Comparison of ENCODE assay signal across 9 cellular contexts in the genomic region with DNA sequence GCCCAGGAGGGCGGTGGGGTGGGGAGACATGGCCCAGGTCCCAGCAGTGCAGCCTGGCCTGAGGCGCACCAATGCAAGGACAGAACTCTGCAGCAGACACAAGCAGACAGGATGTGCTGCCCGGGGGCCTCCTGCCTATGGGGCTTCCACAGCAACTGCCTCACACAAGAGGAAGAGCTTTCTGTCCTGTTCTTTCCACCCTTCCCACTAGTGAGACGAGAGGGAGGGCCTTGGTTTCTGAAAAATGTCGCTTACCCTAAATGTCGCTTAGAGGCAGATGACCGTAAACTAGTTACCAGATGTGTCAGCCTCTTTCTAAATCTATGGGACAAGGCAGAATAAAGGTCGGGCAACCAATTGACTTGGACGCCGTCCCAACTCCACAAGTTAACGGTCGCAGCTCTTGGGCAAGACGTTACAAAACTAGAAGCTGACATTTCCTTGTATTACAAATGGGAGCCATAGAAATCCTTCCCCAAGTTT. TPM values are rescaled to one million over a fixed set of nuclear protein-coding genes. Genes with fewer than 3 reads are reported as not detected.
DNase-seq lines count a peak whose midpoint lies in the region; ATAC-seq and TF ChIP-seq lines count a peak whose summit lies in the region.
"Had no signal": no experiment of that assay in that cellular context is flagged by ENCODE, and none has a peak within 500 bp of the region (broad histone marks: within the 10 kb centered on the region; RNA-seq: fewer than 3 reads in every experiment).

A gene with protein sequence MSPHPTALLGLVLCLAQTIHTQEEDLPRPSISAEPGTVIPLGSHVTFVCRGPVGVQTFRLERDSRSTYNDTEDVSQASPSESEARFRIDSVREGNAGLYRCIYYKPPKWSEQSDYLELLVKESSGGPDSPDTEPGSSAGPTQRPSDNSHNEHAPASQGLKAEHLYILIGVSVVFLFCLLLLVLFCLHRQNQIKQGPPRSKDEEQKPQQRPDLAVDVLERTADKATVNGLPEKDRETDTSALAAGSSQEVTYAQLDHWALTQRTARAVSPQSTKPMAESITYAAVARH (minus strand): TSS at position 157 of the 483 bp plus-strand sequence. CDS start 127 bp downstream, at position 30.

- peaks cover 2% of the 10 kb centered on the region for H3K9me3 Mint-ChIP-seq in Calu3 (ENCODE audit: low read depth, unreplicated experiment)

- intact Hi-C loops in lower lobe of right lung (cut with DNase I) (no loop called here), Calu3 (cut with micrococcal nuclease; ENCODE audit: unreplicated experiment) (no loop called here)

- H3K27me3 ChIP-seq in lower lobe of right lung (ENCODE audit: low read depth) = no peaks in the 10 kb centered on the region

- H3K9me3 ChIP-seq in lower lobe of right lung = no peaks in the 10 kb centered on the region

- TF ChIP-seq CTCF in lower lobe of right lung (IDR thresholded peaks at IDR 0.05) = no peak
- no peak for TF ChIP-seq CTCF in GM10266 (IDR thresholded peaks at IDR 0.05; ENCODE audit: control insufficient read depth, insufficient read depth, low read depth, missing control alignments)
- no peak for TF ChIP-seq CTCF in Calu3 (IDR thresholded peaks at IDR 0.05; ENCODE audit: unreplicated experiment)

- no peaks in the 10 kb centered on the region for H3K36me3 Mint-ChIP-seq in Calu3 (ENCODE audit: insufficient read depth, unreplicated experiment)

- DNase-seq in SKM-1 treated with dmso at 0.1 percent for 144 hours (lab: John Stamatoyannopoulos, UW; ENCODE audit: unreplicated experiment) (peak; percentile 79), lower lobe of right lung (peak; percentile 74), substantia nigra (lab: John Stamatoyannopoulos, UW) (peak in 9 of 49 donors; percentile 14 to 33 (median 26)), GM10266 (ENCODE audit: extremely low spot score) (no peak), Calu3 (no peak)
- DNase-seq in activated gamma-delta T cell treated with anti-CD3 and anti-CD28 coated beads, Interleukin-2, amount 50 U/mL, for 16 hours (ENCODE audit: low read depth) = peak; percentile 27

- H3K27ac ChIP-seq in lower lobe of right lung (peak within 1 kb of the TSS; percentile 80), substantia nigra (ENCODE audit: low read depth, low read length, poor library complexity, severe bottlenecking) (peak within 1 kb of the TSS; percentile 59)

- peaks cover 68% of the 10 kb centered on the region for H3K27me3 Mint-ChIP-seq in Calu3 (ENCODE audit: unreplicated experiment)

- no peaks in the 10 kb centered on the region for H3K36me3 ChIP-seq in lower lobe of right lung

- ATAC-seq in lower lobe of right lung (peak; percentile 77 to 84), HG03432 (IDR thresholded peaks at IDR 0.05; ENCODE audit: unreplicated experiment) (no peak), HG03095 (IDR thresholded peaks at IDR 0.05; ENCODE audit: unreplicated experiment) (no peak)

- H3K27ac Mint-ChIP-seq in Calu3 (ENCODE audit: unreplicated experiment) = no peak within 1 kb of the TSS

- H3K4me3 Mint-ChIP-seq in Calu3 (ENCODE audit: low read depth, unreplicated experiment) = no peak within 1 kb of the TSS

- peaks cover 44% of the 10 kb centered on the region for H3K4me1 Mint-ChIP-seq in Calu3 (ENCODE audit: low read depth, unreplicated experiment)

- no peaks in the 10 kb centered on the region for H3K4me1 ChIP-seq in lower lobe of right lung

- BruUV-seq in Calu3 (replicated peaks; lab: Mats Ljungman, UMichigan) = no TSS peak

- CTCF ChIA-PET in Calu3 (lab: Charles Lee) = no interaction called here

- H3K4me3 ChIP-seq in lower lobe of right lung = peak within 1 kb of the TSS; percentile 47

RNA-seq across cellular contexts. Expression of the gene that starts here (rescaled TPM):
- total RNA-seq in lower lobe of right lung (176 TPM), Calu3 (2022) (0.61 and 0.83 TPM in 2 replicates)
- total RNA-seq: astrocyte had no signal

Comparison
In these comparisons a context has a peak if more than half of its experiments do, and no peak if none do; other contexts are left out.
1. RNA of the gene that starts here (total RNA-seq): 176 TPM in lower lobe of right lung (single experiment); 0.61 to 0.83 TPM in Calu3; every median in the first group is over 10 times any median in the second.
2. DNase-seq: peak in SKM-1 treated with dmso at 0.1 percent for 144 hours (single experiment), activated gamma-delta T cell treated with anti-CD3 and anti-CD28 coated beads, Interleukin-2, amount 50 U/mL, for 16 hours (single experiment) and lower lobe of right lung (single experiment); none in GM10266 (single experiment) and Calu3 (single experiment).
3. ATAC-seq: peak in lower lobe of right lung (2 of 2); none in HG03432 (single experiment) and HG03095 (single experiment).